10 cellular contexts compared by ENCODE assay signal in the genomic region with DNA sequence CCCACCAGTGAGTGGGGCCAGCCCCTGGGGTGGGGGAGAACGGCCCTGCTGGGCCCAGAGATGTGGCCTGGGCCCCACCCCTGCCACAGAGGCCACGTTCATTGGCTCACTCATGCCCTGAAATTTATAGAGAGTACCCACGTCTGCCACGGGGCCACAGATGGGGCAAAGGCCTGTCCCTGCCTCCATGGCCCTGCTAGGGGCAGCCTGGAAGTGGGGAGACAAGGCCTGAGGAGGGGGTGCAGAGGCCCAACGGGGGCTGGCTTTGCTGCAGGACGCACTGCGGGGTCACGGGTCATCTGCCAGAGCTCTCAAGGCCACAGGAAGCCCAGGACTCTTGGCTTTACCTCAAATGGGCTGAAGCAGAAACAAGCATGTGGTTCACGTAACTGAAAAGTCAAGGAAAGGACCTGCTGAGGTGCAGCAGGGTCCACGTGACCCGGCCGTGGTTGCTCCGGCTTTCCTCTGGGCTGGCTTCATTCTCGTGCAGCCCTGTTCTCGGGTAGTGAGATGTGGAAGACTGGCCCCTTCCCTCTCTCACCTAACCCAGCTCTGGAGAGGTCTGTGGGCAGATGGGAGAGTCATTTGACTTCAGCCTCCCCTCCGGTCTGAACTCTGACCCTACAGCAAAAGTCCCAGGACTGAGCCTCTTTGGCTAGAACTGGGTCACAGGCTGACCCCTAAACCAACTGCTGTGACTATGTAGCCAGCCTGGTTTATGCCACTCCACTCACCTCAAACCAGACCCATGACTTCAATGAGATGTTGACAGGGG. TPM values are rescaled to one million over a fixed set of nuclear protein-coding genes. Genes with fewer than 3 reads are reported as not detected.
DNase-seq lines count a peak whose midpoint lies in the region; ATAC-seq and TF ChIP-seq lines count a peak whose summit lies in the region.
"Had no signal": no experiment of that assay in that cellular context is flagged by ENCODE, and none has a peak within 500 bp of the region (broad histone marks: within the 10 kb centered on the region; RNA-seq: fewer than 3 reads in every experiment).

No MANE protein-coding gene starts in this region.

- ATAC-seq in heart right ventricle (no peak), left ventricle myocardium superior (no peak), HG03196 (IDR thresholded peaks at IDR 0.05; ENCODE audit: unreplicated experiment) (no peak)
- ATAC-seq in activated naive CD8-positive, alpha-beta T cell treated with anti-CD3 and anti-CD28 coated beads, Interleukin-2, amount 10 ng/mL, durations not matched to agents 7 days and 5 days (ENCODE audit: low read depth): no peak

- peak overlapping the region in 8 of 10 donors; percentile 39 to 89 (median 66) for H3K27ac ChIP-seq in heart right ventricle

- peaks cover 0 to 4% (median 0%) of the 10 kb centered on the region in 11 donors for H3K9me3 ChIP-seq in heart right ventricle

- H3K4me1 Mint-ChIP-seq in activated naive CD8-positive, alpha-beta T cell treated with anti-CD3 and anti-CD28 coated beads, Interleukin-2, amount 10 ng/mL, durations not matched to agents 7 days and 5 days: peaks cover 17% of the 10 kb centered on the region
- H3K4me1 Mint-ChIP-seq in mesothelial cell of epicardium (peaks cover 15% of the 10 kb centered on the region), type B pancreatic cell (ENCODE audit: unreplicated experiment) (peaks cover 14% of the 10 kb centered on the region)

- H3K4me3 Mint-ChIP-seq in activated naive CD8-positive, alpha-beta T cell treated with anti-CD3 and anti-CD28 coated beads, Interleukin-2, amount 10 ng/mL, durations not matched to agents 7 days and 5 days: peak overlapping the region; percentile 70
- H3K4me3 Mint-ChIP-seq in mesothelial cell of epicardium (peak overlapping the region; percentile 77), type B pancreatic cell (peak overlapping the region; percentile 85)

- peaks cover 0 to 2% (median 0%) of the 10 kb centered on the region in 7 donors for H3K27me3 ChIP-seq in heart right ventricle

- no peak for TF ChIP-seq CTCF in heart right ventricle (IDR thresholded peaks at IDR 0.05)
- TF ChIP-seq CTCF in mesothelial cell of epicardium (IDR thresholded peaks at IDR 0.05; ENCODE audit: unreplicated experiment): no peak
- no peak for TF ChIP-seq CTCF in type B pancreatic cell (conservative IDR thresholded peaks at IDR 0.05)

- H3K27ac Mint-ChIP-seq in activated naive CD8-positive, alpha-beta T cell treated with anti-CD3 and anti-CD28 coated beads, Interleukin-2, amount 10 ng/mL, durations not matched to agents 7 days and 5 days: peak overlapping the region; percentile 77
- peak overlapping the region; percentile 72 for H3K27ac Mint-ChIP-seq in mesothelial cell of epicardium
- peak overlapping the region; percentile 91 for H3K27ac Mint-ChIP-seq in type B pancreatic cell

- DNase-seq in heart right ventricle: peak in 1 of 2 donors; percentile 8
- DNase-seq in left ventricle myocardium superior: no peak
- no peak for DNase-seq in activated naive CD8-positive, alpha-beta T cell treated with anti-CD3 and anti-CD28 coated beads, Interleukin-2, amount 10 ng/mL, durations not matched to agents 7 days and 5 days
- DNase-seq in mesothelial cell of epicardium (ENCODE audit: low spot score in 2 of 2, unreplicated experiment in 2 of 2): no peak
- DNase-seq in type B pancreatic cell (ENCODE audit: extremely low spot score, unreplicated experiment): no peak
- DNase-seq in NCI-H82 (lab: John Stamatoyannopoulos, UW): no peak
- DNase-seq in stimulated activated CD4-positive, alpha-beta T cell treated with anti-CD3 and anti-CD28 coated beads, Interleukin-2, amount 100 ng/mL, for 24 hours: no peak

- peaks cover 0 to 15% (median 0%) of the 10 kb centered on the region in 9 donors for H3K36me3 ChIP-seq in heart right ventricle

- H3K27me3 Mint-ChIP-seq in activated naive CD8-positive, alpha-beta T cell treated with anti-CD3 and anti-CD28 coated beads, Interleukin-2, amount 10 ng/mL, durations not matched to agents 7 days and 5 days: no peaks in the 10 kb centered on the region
- H3K27me3 Mint-ChIP-seq in mesothelial cell of epicardium (ENCODE audit: low read depth) (peaks cover 3% of the 10 kb centered on the region), type B pancreatic cell (no peaks in the 10 kb centered on the region)
- H3K27me3 Mint-ChIP-seq: stimulated activated naive CD8-positive, alpha-beta T cell treated with anti-CD3 and anti-CD28 coated beads, Interleukin-15, Interleukin-2, amounts not matched to agents 100 ng/mL and 50 ng/mL, for 24 hours had no signal

- intact Hi-C loops in heart right ventricle (cut with DNase I): loop anchor here in 1 of 10 donors (5.0 kb wide), 1 partner anchor 55 kb away; a partner anchor contains a TSS
- intact Hi-C loops in left ventricle myocardium superior (cut with micrococcal nuclease): no loop called here

- H3K4me3 ChIP-seq in heart right ventricle: peak overlapping the region in 4 of 10 donors; percentile 60 to 89 (median 78)

- WGBS in heart right ventricle, 2 donors: 46 to 55% methylated on average over 16 of the region's 16 CpGs

- POLR2A ChIA-PET in activated naive CD8-positive, alpha-beta T cell treated with anti-CD3 and anti-CD28 coated beads, Interleukin-2, amount 10 ng/mL, durations not matched to agents 7 days and 5 days (lab: Charles Lee): interaction anchor here (0.6 kb wide), 1 partner anchor 774 kb away, joined by 3 read pairs; no protein-coding TSS in a partner anchor

- H3K4me1 ChIP-seq in heart right ventricle: peaks cover 4 to 76% (median 40%) of the 10 kb centered on the region in 9 donors

- no peaks in the 10 kb centered on the region for H3K36me3 Mint-ChIP-seq in activated naive CD8-positive, alpha-beta T cell treated with anti-CD3 and anti-CD28 coated beads, Interleukin-2, amount 10 ng/mL, durations not matched to agents 7 days and 5 days
- H3K36me3 Mint-ChIP-seq in mesothelial cell of epicardium (peaks cover 7% of the 10 kb centered on the region), type B pancreatic cell (no peaks in the 10 kb centered on the region)

- H3K9me3 Mint-ChIP-seq in activated naive CD8-positive, alpha-beta T cell treated with anti-CD3 and anti-CD28 coated beads, Interleukin-2, amount 10 ng/mL, durations not matched to agents 7 days and 5 days: no peaks in the 10 kb centered on the region
- H3K9me3 Mint-ChIP-seq in mesothelial cell of epicardium (no peaks in the 10 kb centered on the region), type B pancreatic cell (no peaks in the 10 kb centered on the region)
- H3K9me3 Mint-ChIP-seq: stimulated activated naive CD8-positive, alpha-beta T cell treated with anti-CD3 and anti-CD28 coated beads, Interleukin-15, Interleukin-2, amounts not matched to agents 100 ng/mL and 50 ng/mL, for 24 hours had no signal

RNA-seq across cellular contexts. Expression of a gene that starts 1.1 kb away (rescaled TPM):
- 10 to 100 TPM; 35.4 to 55.7 (median 41.7) TPM for total RNA-seq in heart right ventricle
- 10 to 100 TPM; 12.6 to 30.3 TPM for polyA plus RNA-seq in heart right ventricle
- 60.0 TPM for total RNA-seq in left ventricle myocardium superior
- 10 to 100 TPM; 47.2 to 49.5 TPM for total RNA-seq in activated naive CD8-positive, alpha-beta T cell treated with anti-CD3 and anti-CD28 coated beads, Interleukin-2, amount 10 ng/mL, durations not matched to agents 7 days and 5 days
- 57.1 to 60.9 TPM (median 57.7 TPM) in 3 replicates for total RNA-seq in mesothelial cell of epicardium
- total RNA-seq in type B pancreatic cell (ENCODE audit: low replicate concordance): 43.7 and 60.5 TPM in 2 replicates

RNA-seq across cellular contexts. Expression of a gene that starts 17.1 kb away (rescaled TPM):
- total RNA-seq in heart right ventricle: not detected
- not detected for polyA plus RNA-seq in heart right ventricle
- total RNA-seq in left ventricle myocardium superior: not detected
- not detected for total RNA-seq in activated naive CD8-positive, alpha-beta T cell treated with anti-CD3 and anti-CD28 coated beads, Interleukin-2, amount 10 ng/mL, durations not matched to agents 7 days and 5 days
- total RNA-seq in mesothelial cell of epicardium: not detected in 3 replicates
- total RNA-seq in type B pancreatic cell (ENCODE audit: low replicate concordance): 0.24 and 0.53 TPM in 2 replicates
- total RNA-seq: left colon had no signal

RNA-seq across cellular contexts. Expression of a gene that starts 54.4 kb away (rescaled TPM):
- total RNA-seq in heart right ventricle (10 to 100 TPM; 21.5 to 30.4 (median 28.2) TPM), left ventricle myocardium superior (27.3 TPM), mesothelial cell of epicardium (29.4 to 31.6 TPM (median 29.5 TPM) in 3 replicates), type B pancreatic cell (ENCODE audit: low replicate concordance) (35.6 and 37.4 TPM in 2 replicates)
- 10 to 100 TPM; 25.4 to 55.5 TPM for polyA plus RNA-seq in heart right ventricle
- total RNA-seq in activated naive CD8-positive, alpha-beta T cell treated with anti-CD3 and anti-CD28 coated beads, Interleukin-2, amount 10 ng/mL, durations not matched to agents 7 days and 5 days: 10 to 100 TPM; 34.9 to 39.5 TPM
